Comparison of ENCODE assay signal across 30 cellular contexts in the genomic region with DNA sequence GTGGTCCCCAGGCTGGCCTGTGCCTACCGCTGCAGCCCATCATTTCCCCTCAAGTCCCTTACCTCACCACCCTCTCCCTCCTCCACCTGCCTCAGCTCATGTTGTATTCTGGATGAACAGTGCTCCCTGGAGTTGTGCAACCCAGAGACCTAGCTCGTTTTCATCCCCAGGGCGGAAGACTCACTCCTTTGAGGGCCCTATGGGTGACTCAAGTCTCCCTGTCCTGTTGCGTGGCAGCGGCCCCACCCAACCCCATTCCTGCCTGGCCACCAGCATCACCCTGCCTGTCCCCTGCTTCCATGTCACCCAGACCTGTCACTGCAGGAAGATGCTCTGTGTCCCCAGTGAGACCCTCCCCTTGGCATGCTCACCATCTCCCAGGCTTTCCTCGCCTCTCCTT. TPM values are rescaled to one million over a fixed set of nuclear protein-coding genes. Genes with fewer than 3 reads are reported as not detected.
"Had no signal": no experiment of that assay in that cellular context is flagged by ENCODE, and none has a peak within 500 bp of the region (broad histone marks: within the 10 kb centered on the region; RNA-seq: fewer than 3 reads in every experiment).

No MANE protein-coding gene starts in this region.

- H3K9me3 Mint-ChIP-seq: activated B cell treated with CpG ODN at 0.5 μM for 24 hours; activated CD4-positive, alpha-beta T cell treated with anti-CD3 and anti-CD28 coated beads, Interleukin-2, amount 10 ng/mL, durations not matched to agents 24 days and 14 days; activated naive CD4-positive, alpha-beta T cell treated with anti-CD3 and anti-CD28 coated beads, Interleukin-2, amount 50 U/mL, for 72 hours; activated naive CD8-positive, alpha-beta T cell treated with anti-CD3 and anti-CD28 coated beads, Interleukin-2, amount 50 U/mL, for 24 hours; activated T-cell treated with anti-CD3 and anti-CD28 coated beads, Interleukin-2, amount 50 U/mL, for 4 hours; T-helper 1 cell treated with Interleukin-12 subunit alpha and Interleukin-12 subunit beta and Interleukin-4 antibody, amounts not matched to agents 30 μg/mL and 1 μg/mL, for 36 hours had no signal

- ATAC-seq: activated naive CD4-positive, alpha-beta T cell treated with anti-CD3 and anti-CD28 coated beads, Interleukin-2, amount 50 U/mL, for 72 hours; activated naive CD8-positive, alpha-beta T cell treated with anti-CD3 and anti-CD28 coated beads, Interleukin-2, amount 50 U/mL, for 24 hours; activated T-cell treated with anti-CD3 and anti-CD28 coated beads, Interleukin-2, amount 50 U/mL, for 4 hours; body of pancreas had no signal

- H3K36me3 ChIP-seq: ascending aorta, cardiac muscle cell, MG63, Peyer's patch had no signal

- H3K27ac ChIP-seq: ascending aorta, body of pancreas, cardiac muscle cell, KMS-11, Peyer's patch, RWPE1 had no signal

- H3K27me3 Mint-ChIP-seq: activated B cell treated with CpG ODN at 0.5 μM for 24 hours had no signal

- H3K27me3 ChIP-seq: ascending aorta, Peyer's patch had no signal

- H3K27ac Mint-ChIP-seq: activated B cell treated with CpG ODN at 0.5 μM for 24 hours; activated CD4-positive, alpha-beta T cell treated with anti-CD3 and anti-CD28 coated beads, Interleukin-2, amount 10 ng/mL, durations not matched to agents 24 days and 14 days; activated naive CD8-positive, alpha-beta T cell treated with anti-CD3 and anti-CD28 coated beads, Interleukin-2, amount 50 U/mL, for 24 hours; T-helper 1 cell treated with Interleukin-12 subunit alpha and Interleukin-12 subunit beta and Interleukin-4 antibody, amounts not matched to agents 30 μg/mL and 1 μg/mL, for 36 hours had no signal

- H3K4me3 Mint-ChIP-seq: activated B cell treated with CpG ODN at 0.5 μM for 24 hours; activated CD4-positive, alpha-beta T cell treated with anti-CD3 and anti-CD28 coated beads, Interleukin-2, amount 10 ng/mL, durations not matched to agents 24 days and 14 days; activated naive CD8-positive, alpha-beta T cell treated with anti-CD3 and anti-CD28 coated beads, Interleukin-2, amount 50 U/mL, for 24 hours; activated T-cell treated with anti-CD3 and anti-CD28 coated beads, Interleukin-2, amount 50 U/mL, for 4 hours; T-helper 1 cell treated with Interleukin-12 subunit alpha and Interleukin-12 subunit beta and Interleukin-4 antibody, amounts not matched to agents 30 μg/mL and 1 μg/mL, for 36 hours had no signal

- H3K4me3 ChIP-seq: ascending aorta, body of pancreas, cardiac muscle cell, MG63, Peyer's patch had no signal

- H3K9me3 ChIP-seq: ascending aorta, body of pancreas, MG63, Peyer's patch had no signal

- DNase-seq: activated B cell treated with CpG ODN at 0.5 μM for 24 hours; activated CD4-positive, alpha-beta T cell treated with anti-CD3 and anti-CD28 coated beads for 1 hour; activated CD4-positive, alpha-beta T cell treated with anti-CD3 and anti-CD28 coated beads, Interleukin-2, amount 10 ng/mL, durations not matched to agents 24 days and 14 days; activated CD4-positive, alpha-beta T cell treated with anti-CD3 and anti-CD28 coated beads, Interleukin-2, amount 50 U/mL, for 48 hours; activated CD8-positive, alpha-beta memory T cell treated with anti-CD3 and anti-CD28 coated beads for 24 hours; activated effector memory CD4-positive, alpha-beta T cell treated with anti-CD3 and anti-CD28 coated beads, Interleukin-2, amount 50 U/mL, for 16 hours; activated naive CD4-positive, alpha-beta T cell treated with Interleukin-2 at 50 U/mL for 16 hours; activated naive CD8-positive, alpha-beta T cell treated with anti-CD3 and anti-CD28 coated beads, Interleukin-2, amount 50 U/mL, for 24 hours; activated T-cell treated with anti-CD3 and anti-CD28 coated beads, Interleukin-2, amount 50 U/mL, for 4 hours; amniotic stem cell; body of pancreas; cerebellar nuclear complex; MG63; MV-4-11; NCI-H1092 treated with DMSO at 0.1 percent for 48 hours; NCI-H1417 treated with DMSO at 0.1 percent for 48 hours; NCI-H1694; NCI-H2029 treated with DMSO at 0.1 percent for 48 hours; NCI-H446; NCI-H524; Peyer's patch; SHP77 treated with DMSO at 0.1 percent for 48 hours; T-helper 9 cell had no signal

RNA-seq across cellular contexts. Expression of gene ALOX12B, which starts 3.3 kb away (rescaled TPM):
- total RNA-seq: ascending aorta, body of pancreas had no signal

RNA-seq across cellular contexts. Expression of gene ALOXE3, which starts 34.1 kb away (rescaled TPM):
- total RNA-seq: activated B cell treated with CpG ODN at 0.5 μM for 24 hours; activated CD4-positive, alpha-beta T cell treated with anti-CD3 and anti-CD28 coated beads, Interleukin-2, amount 10 ng/mL, durations not matched to agents 24 days and 14 days; activated T-cell treated with anti-CD3 and anti-CD28 coated beads, Interleukin-2, amount 50 U/mL, for 4 hours; ascending aorta; body of pancreas; cardiac muscle cell; Peyer's patch; SK-MEL-5 had no signal

RNA-seq across cellular contexts. Expression of gene HES7, which starts 39.7 kb away (rescaled TPM):
- total RNA-seq: ascending aorta, body of pancreas, Peyer's patch, SK-MEL-5 had no signal

RNA-seq across cellular contexts. Expression of gene ALOX15B, which starts 45.4 kb away (rescaled TPM):
- total RNA-seq: activated B cell treated with CpG ODN at 0.5 μM for 24 hours; activated CD4-positive, alpha-beta T cell treated with anti-CD3 and anti-CD28 coated beads, Interleukin-2, amount 10 ng/mL, durations not matched to agents 24 days and 14 days; activated naive CD4-positive, alpha-beta T cell treated with anti-CD3 and anti-CD28 coated beads, Interleukin-2, amount 50 U/mL, for 72 hours had no signal
